ENCODE assay signal across 20 cellular contexts in the genomic region with DNA sequence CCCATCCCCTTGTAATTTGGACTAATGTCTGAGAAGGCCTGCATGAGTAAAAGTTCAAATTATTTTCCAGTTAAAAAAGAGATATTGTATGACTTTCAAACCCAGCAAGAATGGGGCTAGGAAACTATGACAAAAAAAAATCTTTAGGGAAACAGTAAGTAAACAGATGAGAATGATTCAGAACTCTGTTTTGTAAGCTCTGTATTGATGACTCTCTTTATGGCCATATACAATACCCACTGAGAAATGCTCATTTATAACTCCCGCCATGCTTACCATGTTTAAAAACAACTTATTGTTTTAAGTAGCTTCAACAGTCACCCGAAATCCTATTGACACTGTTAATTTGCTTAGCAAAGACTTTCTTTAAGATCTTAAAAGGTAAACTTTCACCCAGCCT. TPM values are rescaled to one million over a fixed set of nuclear protein-coding genes. Genes with fewer than 3 reads are reported as not detected.
DNase-seq lines count a peak whose midpoint lies in the region; ATAC-seq and TF ChIP-seq lines count a peak whose summit lies in the region.
"Had no signal": no experiment of that assay in that cellular context is flagged by ENCODE, and none has a peak within 500 bp of the region (broad histone marks: within the 10 kb centered on the region; RNA-seq: fewer than 3 reads in every experiment).

No MANE protein-coding gene starts in this region.

- no peak for TF ChIP-seq POLR2A in right lobe of liver (IDR thresholded peaks at IDR 0.05)

- peak; percentile 40 for DNase-seq in NCI-H82 treated with DMSO at 0.1 percent for 48 hours (lab: John Stamatoyannopoulos, UW; ENCODE audit: unreplicated experiment)
- DNase-seq in caudate nucleus (lab: John Stamatoyannopoulos, UW) = no peak
- DNase-seq in right lobe of liver = no peak
- no peak for DNase-seq in DMS79 (lab: John Stamatoyannopoulos, UW)
- DNase-seq in Ammon's horn (ENCODE audit: low spot score) = no peak
- no peak for DNase-seq in kidney glomerular epithelial cell (lab: John Stamatoyannopoulos, UW)
- DNase-seq: Caco-2; CD4-positive, CD25-positive, alpha-beta regulatory T cell; CD8-positive, alpha-beta T cell; DMS153; EL; GDM1; GOT3; HFFc6 had no signal

- H3K9me3 ChIP-seq in right lobe of liver = no peaks in the 10 kb centered on the region
- H3K9me3 ChIP-seq: BLaER1, HAP-1 had no signal

- H3K27me3 ChIP-seq in right lobe of liver = no peaks in the 10 kb centered on the region
- H3K27me3 ChIP-seq: BLaER1 had no signal

- intact Hi-C loops in right lobe of liver (cut with DNase I) = no loop called here

- H3K4me1 ChIP-seq in right lobe of liver = peaks cover 0 to 32% (median 10%) of the 10 kb centered on the region in 4 donors
- H3K4me1 ChIP-seq: BLaER1, Caco-2, HAP-1 had no signal

- no peaks in the 10 kb centered on the region for H3K36me3 ChIP-seq in right lobe of liver
- H3K36me3 ChIP-seq: BLaER1, HAP-1 had no signal

- peak in 1 of 4 donors; percentile 25 for ATAC-seq in right lobe of liver
- ATAC-seq: CD8-positive, alpha-beta T cell had no signal

- H3K27ac ChIP-seq in caudate nucleus (ENCODE audit: low read depth, low read length) (peak overlapping the region; percentile 13), right lobe of liver (peak overlapping the region in 2 of 3 donors; percentile 77 to 80)
- H3K27ac ChIP-seq: BLaER1, C4-2B had no signal

- no peak for TF ChIP-seq CTCF in right lobe of liver (IDR thresholded peaks at IDR 0.05)

- WGBS in right lobe of liver (ENCODE audit: insufficient coverage, low coverage, low lambda C conversion rate, missing lambda C conversion rate) = 82% methylated on average over 2 of the region's 2 CpGs

- no peak overlapping the region for H3K4me3 ChIP-seq in right lobe of liver
- H3K4me3 ChIP-seq: BLaER1, HAP-1 had no signal

RNA-seq across cellular contexts. Expression of a gene that starts 17.2 kb away (rescaled TPM):
- 1,000 to 10,000 TPM in 2 of 6 experiments, 100 to 1,000 TPM in 4; 187 to 1,757 (median 778) TPM for total RNA-seq in right lobe of liver
- total RNA-seq: A172; A673; B cell; Caco-2; CD4-positive, CD25-positive, alpha-beta regulatory T cell; CD8-positive, alpha-beta T cell; HFFc6 had no signal

RNA-seq across cellular contexts. Expression of a gene that starts 18.8 kb away (rescaled TPM):
- total RNA-seq in right lobe of liver = under 1 TPM in 4 of 6 experiments, not detected in 2; 0.09 to 0.50 (median 0.33) TPM
- total RNA-seq: A172; B cell; Caco-2; CD4-positive, CD25-positive, alpha-beta regulatory T cell; CD8-positive, alpha-beta T cell; HFFc6 had no signal
